In the genomic region with DNA sequence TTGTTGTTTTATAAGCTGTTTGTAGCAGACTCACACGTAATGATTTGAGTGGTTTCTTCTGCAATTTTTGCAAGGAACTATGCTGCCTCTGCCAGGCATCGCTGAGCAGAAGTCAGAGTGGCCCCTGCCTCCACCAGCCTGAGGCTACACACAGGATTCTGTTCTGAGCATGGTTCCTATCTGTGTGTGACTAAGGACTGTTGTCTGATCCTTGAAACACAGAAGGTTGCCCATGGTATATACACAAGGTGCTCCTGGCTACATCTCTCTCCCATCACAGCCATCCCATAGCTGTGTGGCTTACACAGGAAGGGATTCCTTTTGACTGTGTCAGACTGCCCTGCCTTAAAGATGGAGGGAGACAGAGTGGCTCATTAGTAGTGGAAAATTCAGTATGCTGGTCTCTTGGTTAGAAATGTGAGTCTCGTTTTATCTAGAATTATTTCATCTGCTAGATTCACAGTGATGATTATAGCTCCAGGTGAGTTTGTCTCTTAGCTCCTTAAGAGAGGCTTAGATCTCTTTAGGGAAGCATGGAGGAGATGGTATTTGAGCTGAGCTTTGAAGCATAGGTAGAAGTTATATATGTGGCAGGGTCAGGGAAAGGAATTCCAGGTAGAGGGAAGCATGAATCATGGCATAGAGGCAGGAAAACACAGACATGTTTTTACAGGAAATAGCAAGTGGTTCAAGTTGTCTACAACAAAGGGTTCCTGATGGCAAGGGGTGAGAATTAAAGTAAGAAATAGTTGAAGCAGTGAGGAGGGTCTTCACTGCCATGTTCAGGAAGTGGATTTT, we compare ENCODE assay signal across 15 cellular contexts. TPM values are rescaled to one million over a fixed set of nuclear protein-coding genes. Genes with fewer than 3 reads are reported as not detected.
DNase-seq lines count a peak whose midpoint lies in the region; ATAC-seq, FAIRE-seq and TF ChIP-seq lines count a peak whose summit lies in the region.
"Had no signal": no experiment of that assay in that cellular context is flagged by ENCODE, and none has a peak within 500 bp of the region (broad histone marks: within the 10 kb centered on the region; RNA-seq: fewer than 3 reads in every experiment).

No MANE protein-coding gene starts in this region.

- CTCF ChIA-PET in CD8-positive, alpha-beta memory T cell (lab: Charles Lee) = interaction anchor here (1.5 kb wide), 1 partner anchor 10 kb away, joined by 3 read pairs; no protein-coding TSS in a partner anchor
- CTCF ChIA-PET in HCT116 (lab: Charles Lee) = no interaction called here

- no peak overlapping the region for H2AFZ ChIP-seq in HCT116 (ENCODE audit: low read depth, low read length, poor library complexity, severe bottlenecking)

- H3K9ac ChIP-seq in HCT116 (ENCODE audit: low read length) = peak overlapping the region; percentile 32

- DNase-seq in CD8-positive, alpha-beta memory T cell = no peak
- DNase-seq in HCT116 (ENCODE audit: low read depth, low spot score) (no peak), amniotic epithelial cell (ENCODE audit: low read depth) (peak; percentile 20), memory B cell (ENCODE audit: low spot score in 2 of 2) (no peak), D341Med (ENCODE audit: low spot score) (no peak), GM12892 (ENCODE audit: insufficient read length) (no peak), Right ventricle myocardium superior (no peak)
- no peak for DNase-seq in stimulated activated CD4-positive, alpha-beta T cell treated with anti-CD3 and anti-CD28 coated beads, Interleukin-2, amount 100 ng/mL, for 24 hours
- DNase-seq: activated T-cell treated with anti-CD3 and anti-CD28 coated beads for 4 hours, GOT3, NCI-H524 treated with DMSO at 0.1 percent for 48 hours had no signal

- H3K9me3 ChIP-seq in CD8-positive, alpha-beta memory T cell (ENCODE audit: low read length) = no peaks in the 10 kb centered on the region
- no peaks in the 10 kb centered on the region for H3K9me3 ChIP-seq in HCT116 (ENCODE audit: control insufficient read depth in 1 of 2, insufficient read depth in 1 of 2, low read depth in 1 of 2, low read length in 2 of 2)
- H3K9me3 ChIP-seq: right atrium auricular region, tibial nerve had no signal

- H3K27ac ChIP-seq in CD8-positive, alpha-beta memory T cell (ENCODE audit: low read depth, low read length) = no peak overlapping the region
- peak overlapping the region; percentile 52; the same call in 1 of the 2 replicates for H3K27ac ChIP-seq in HCT116 (ENCODE audit: low read depth, low read length)
- H3K27ac ChIP-seq: right atrium auricular region, tibial nerve had no signal

- peak overlapping the region in 7 of 8 donors; percentile 4 to 84 (median 64) for H3K27ac Mint-ChIP-seq in CD8-positive, alpha-beta memory T cell
- H3K27ac Mint-ChIP-seq in memory B cell = peak overlapping the region; percentile 24
- H3K27ac Mint-ChIP-seq: mesothelial cell of epicardium had no signal

- H3K79me2 ChIP-seq in HCT116 (ENCODE audit: insufficient read depth, low read length) = no peaks in the 10 kb centered on the region

- intact Hi-C loops in HCT116 (cut with micrococcal nuclease) (no loop called here), Right ventricle myocardium superior (cut with DNase I) (no loop called here)

- H3K27me3 Mint-ChIP-seq in CD8-positive, alpha-beta memory T cell = no peaks in the 10 kb centered on the region
- no peaks in the 10 kb centered on the region for H3K27me3 Mint-ChIP-seq in memory B cell

- no peaks in the 10 kb centered on the region for H4K20me1 ChIP-seq in HCT116 (ENCODE audit: insufficient read depth)

- ATAC-seq in HCT116 (peak; percentile 78), memory B cell (ENCODE audit: low read depth) (no peak), Right ventricle myocardium superior (ENCODE audit: poor library complexity) (no peak)

- H3K4me3 Mint-ChIP-seq in CD8-positive, alpha-beta memory T cell = no peak overlapping the region
- no peak overlapping the region for H3K4me3 Mint-ChIP-seq in memory B cell
- H3K4me3 Mint-ChIP-seq: mesothelial cell of epicardium had no signal

- no peak for TF ChIP-seq POLR2A in HCT116 (IDR thresholded peaks at IDR 0.05; ENCODE audit: borderline replicate concordance, extremely low read depth, insufficient read depth, insufficient read length)
- no peak for TF ChIP-seq POLR2A in GM12892 (IDR thresholded peaks at IDR 0.05; ENCODE audit: low read depth, low read length)

- POLR2A ChIA-PET in CD8-positive, alpha-beta memory T cell (lab: Charles Lee) = no interaction called here
- POLR2A ChIA-PET in HCT116 (lab: Charles Lee) = no interaction called here

- H3K4me2 ChIP-seq in HCT116 (ENCODE audit: low read length) = peak overlapping the region; percentile 53

- H3K9me3 Mint-ChIP-seq in CD8-positive, alpha-beta memory T cell = no peaks in the 10 kb centered on the region
- H3K9me3 Mint-ChIP-seq in memory B cell = no peaks in the 10 kb centered on the region

- no peak for FAIRE-seq in GM12892 (lab: Jason Lieb, UNC)
- FAIRE-seq: colon had no signal

- H3K4me1 Mint-ChIP-seq in CD8-positive, alpha-beta memory T cell = peaks cover 10 to 14% (median 11%) of the 10 kb centered on the region in 3 donors
- peaks cover 8% of the 10 kb centered on the region for H3K4me1 Mint-ChIP-seq in memory B cell
- H3K4me1 Mint-ChIP-seq: mesothelial cell of epicardium had no signal

- H3K36me3 ChIP-seq in CD8-positive, alpha-beta memory T cell (ENCODE audit: insufficient read depth, low read length) = no peaks in the 10 kb centered on the region
- H3K36me3 ChIP-seq in HCT116 (ENCODE audit: control insufficient read depth in 1 of 2, insufficient read depth in 2 of 2, low read length in 2 of 2) = no peaks in the 10 kb centered on the region
- H3K36me3 ChIP-seq: right atrium auricular region had no signal

- no peak for TF ChIP-seq CTCF in HCT116 (IDR thresholded peaks at IDR 0.05 in 2 of 3, conservative IDR thresholded peaks at IDR 0.05 in 1 of 3; ENCODE audit: borderline replicate concordance in 1 of 3, insufficient read depth in 1 of 3, low read depth in 2 of 3, low read length in 2 of 3)

- H3K9me2 ChIP-seq in HCT116 (ENCODE audit: insufficient read depth) = no peaks in the 10 kb centered on the region

- H3K27me3 ChIP-seq in CD8-positive, alpha-beta memory T cell (ENCODE audit: insufficient read depth, low read length, poor library complexity, severe bottlenecking) = no peaks in the 10 kb centered on the region
- H3K27me3 ChIP-seq in HCT116 (ENCODE audit: insufficient read depth, low read length) = no peaks in the 10 kb centered on the region
- H3K27me3 ChIP-seq: right atrium auricular region, tibial nerve had no signal

- no TSS peak for BruUV-seq in HCT116 (replicated peaks; lab: Mats Ljungman, UMichigan)

- no peak for TF ChIP-seq RAD21 in HCT116 (IDR thresholded peaks at IDR 0.05; ENCODE audit: low read depth)

- RAD21 ChIA-PET in HCT116 (lab: Charles Lee; ENCODE audit: low non-redundant PET in 1 of 2, low total read pairs in 2 of 2, uncharacterized antibody in 2 of 2, unreplicated experiment in 2 of 2) = no interaction called here

- peaks cover 7% of the 10 kb centered on the region for H3K4me1 ChIP-seq in CD8-positive, alpha-beta memory T cell (ENCODE audit: insufficient read depth, low read length)
- H3K4me1 ChIP-seq in HCT116 (ENCODE audit: control insufficient read depth in 1 of 2, insufficient read depth in 2 of 2, low read length in 2 of 2) = peaks cover 43 to 69% of the 10 kb centered on the region in 2 experiments
- H3K4me1 ChIP-seq: right atrium auricular region, tibial nerve had no signal

- no peak overlapping the region for H3K4me3 ChIP-seq in CD8-positive, alpha-beta memory T cell (ENCODE audit: low read length)
- peak overlapping the region in 1 of 2 experiments; percentile 21; a peak in 2 of 4 replicates for H3K4me3 ChIP-seq in HCT116 (replicated peaks in 1 of 2; ENCODE audit: low read depth in 1 of 2, low read length in 2 of 2)
- H3K4me3 ChIP-seq: right atrium auricular region, tibial nerve had no signal

- peaks cover 0 to 46% (median 4%) of the 10 kb centered on the region in 3 donors for H3K36me3 Mint-ChIP-seq in CD8-positive, alpha-beta memory T cell
- peaks cover 15% of the 10 kb centered on the region for H3K36me3 Mint-ChIP-seq in memory B cell

TF ChIP-seq in HCT116, 20 proteins besides CTCF, POLR2A, EP300 and RAD21 (continues in another document):
- no peak for TF ChIP-seq TCF7L2 (IDR thresholded peaks at IDR 0.05; ENCODE audit: borderline replicate concordance, extremely low read depth, insufficient read depth, insufficient read length)
- TF ChIP-seq, protein P1, sequence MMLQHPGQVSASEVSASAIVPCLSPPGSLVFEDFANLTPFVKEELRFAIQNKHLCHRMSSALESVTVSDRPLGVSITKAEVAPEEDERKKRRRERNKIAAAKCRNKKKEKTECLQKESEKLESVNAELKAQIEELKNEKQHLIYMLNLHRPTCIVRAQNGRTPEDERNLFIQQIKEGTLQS (IDR thresholded peaks at IDR 0.05) = no peak
- TF ChIP-seq YY1 (IDR thresholded peaks at IDR 0.05; ENCODE audit: extremely low read depth, insufficient replicate concordance, low read depth, low read length) = no peak
- TF ChIP-seq EGR1 (IDR thresholded peaks at IDR 0.05; ENCODE audit: low read depth) = no peak
- TF ChIP-seq FOSL1 (IDR thresholded peaks at IDR 0.05; ENCODE audit: low read depth) = no peak
- TF ChIP-seq JUND (IDR thresholded peaks at IDR 0.05) = no peak
- no peak for TF ChIP-seq SRF (IDR thresholded peaks at IDR 0.05; ENCODE audit: low read depth)
- no peak for TF ChIP-seq ZFX (IDR thresholded peaks at IDR 0.05)
- TF ChIP-seq, protein P2, sequence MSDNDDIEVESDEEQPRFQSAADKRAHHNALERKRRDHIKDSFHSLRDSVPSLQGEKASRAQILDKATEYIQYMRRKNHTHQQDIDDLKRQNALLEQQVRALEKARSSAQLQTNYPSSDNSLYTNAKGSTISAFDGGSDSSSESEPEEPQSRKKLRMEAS (IDR thresholded peaks at IDR 0.05) = no peak

RNA-seq across cellular contexts. Expression of a gene that starts 37.5 kb away (rescaled TPM):
- total RNA-seq in CD8-positive, alpha-beta memory T cell = 10 to 100 TPM; 46.9 to 55.5 TPM
- 63.6 TPM for polyA plus RNA-seq in CD8-positive, alpha-beta memory T cell
- 28.3 TPM for total RNA-seq in HCT116 (2021; ENCODE audit: unreplicated experiment)
- 25.5 and 28.1 TPM in 2 replicates for polyA plus RNA-seq in HCT116 (2012)
- 29.3 TPM for polyA plus RNA-seq in GM12892 (2012; ENCODE audit: missing spikeins)
- 39.6 TPM for total RNA-seq in Right ventricle myocardium superior

RNA-seq across cellular contexts. Expression of a gene that starts 44.6 kb away (rescaled TPM):
- 1,000 to 10,000 TPM; 4,419 to 4,492 TPM for total RNA-seq in CD8-positive, alpha-beta memory T cell
- polyA plus RNA-seq in CD8-positive, alpha-beta memory T cell = 1,182 TPM
- total RNA-seq in HCT116 (2021; ENCODE audit: unreplicated experiment) (3,818 TPM), Right ventricle myocardium superior (1,324 TPM)
- 5,600 and 5,800 TPM in 2 replicates for polyA plus RNA-seq in HCT116 (2012)
- 7,439 TPM for polyA plus RNA-seq in GM12892 (2012; ENCODE audit: missing spikeins)

RNA-seq across cellular contexts. Expression of a gene that starts 45.1 kb away (rescaled TPM):
- total RNA-seq in CD8-positive, alpha-beta memory T cell = 10 to 100 TPM; 35.8 to 43.8 TPM
- polyA plus RNA-seq in CD8-positive, alpha-beta memory T cell = 10.8 TPM
- 25.8 TPM for total RNA-seq in HCT116 (2021; ENCODE audit: unreplicated experiment)
- polyA plus RNA-seq in HCT116 (2012) = 8.7 and 9.8 TPM in 2 replicates
- 16.8 TPM for polyA plus RNA-seq in GM12892 (2012; ENCODE audit: missing spikeins)
- 2.5 TPM for total RNA-seq in Right ventricle myocardium superior
